In the genomic region with DNA sequence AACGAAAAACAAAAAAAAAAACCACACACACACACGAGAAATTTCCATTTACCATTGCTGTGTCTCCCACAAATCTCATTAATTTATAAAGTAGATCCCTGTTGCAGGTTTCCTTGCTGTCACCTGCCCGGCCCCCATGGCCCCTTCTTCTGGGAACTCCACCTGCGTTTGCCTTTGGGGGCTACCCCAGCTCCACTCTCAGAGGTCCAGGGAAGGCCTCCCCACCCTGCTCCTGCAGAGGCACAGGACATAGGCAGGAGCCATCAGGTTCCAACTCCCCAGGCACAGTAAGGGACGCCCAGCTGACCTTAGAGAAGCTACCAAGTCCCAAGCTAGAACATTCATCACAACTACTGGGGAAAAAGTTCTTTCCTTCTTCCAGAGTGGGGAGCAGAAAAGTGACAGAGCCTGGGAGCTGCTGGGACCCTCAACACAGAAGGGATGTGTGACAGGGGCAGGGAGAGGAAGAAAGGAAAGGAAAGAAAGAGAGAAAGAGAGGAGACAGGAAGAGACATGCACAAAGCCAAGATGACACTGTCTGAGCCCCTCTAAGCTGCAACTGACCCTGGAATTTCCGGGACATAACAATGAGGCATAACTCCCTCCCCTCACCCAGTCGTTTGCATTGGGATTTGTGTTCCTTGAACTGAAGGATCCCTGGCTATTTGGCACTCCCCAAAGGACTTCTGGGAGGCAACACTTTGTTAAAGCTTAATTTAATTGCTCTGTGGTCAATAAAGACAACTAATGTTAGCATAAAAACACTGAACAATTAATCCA, we compare ENCODE assay signal across 25 cellular contexts.
"Had no signal": no experiment of that assay in that cellular context is flagged by ENCODE, and none has a peak within 500 bp of the region (broad histone marks: within the 10 kb centered on the region; RNA-seq: fewer than 3 reads in every experiment).

No MANE protein-coding gene starts in this region.

- H3K36me3 ChIP-seq: esophagus squamous epithelium, heart right ventricle, lower lobe of right lung, neutrophil, pancreas, right atrium auricular region, suprapubic skin, vagina had no signal

- H3K4me3 ChIP-seq: coronary artery, esophagus squamous epithelium, heart right ventricle, lower lobe of right lung, pancreas, right atrium auricular region, smooth muscle cell, suprapubic skin, vagina had no signal

- H3K27ac ChIP-seq: coronary artery, esophagus squamous epithelium, heart right ventricle, lower lobe of right lung, neutrophil, pancreas, right atrium auricular region, suprapubic skin, vagina had no signal

- H3K9me3 ChIP-seq: esophagus squamous epithelium, lower lobe of right lung, neutrophil, pancreas, suprapubic skin, vagina had no signal

- H3K27me3 ChIP-seq: neutrophil, pancreas, right atrium auricular region, vagina had no signal

- H3K4me1 ChIP-seq: esophagus squamous epithelium, lower lobe of right lung, pancreas, right atrium auricular region, suprapubic skin, vagina had no signal

- DNase-seq: dermis blood vessel endothelial cell; effector memory CD4-positive, alpha-beta T cell; erythroblast; esophagus squamous epithelium; foreskin melanocyte; glutamatergic neuron; heart right ventricle; hippocampal formation; left ventricle myocardium superior; lower lobe of right lung; natural killer cell; pancreas; stimulated activated CD4-positive, alpha-beta T cell treated with anti-CD3 and anti-CD28 coated beads, Interleukin-12 subunit alpha, Interleukin-12 subunit beta, amount 100 ng/mL, for 4 hours; stimulated activated CD4-positive, alpha-beta T cell treated with anti-CD3 and anti-CD28 coated beads, Interleukin-1b, Interleukin-23, amount 100 ng/mL, for 48 hours; stimulated activated CD4-positive, alpha-beta T cell treated with anti-CD3 and anti-CD28 coated beads, Interleukin-4, amount 100 ng/mL, for 1 hour; stimulated activated CD8-positive, alpha-beta memory T cell treated with anti-CD3 and anti-CD28 coated beads, Interleukin-4, amount 100 ng/mL, for 48 hours; stimulated activated naive CD4-positive, alpha-beta T cell; stimulated activated naive CD8-positive, alpha-beta T cell treated with anti-CD3 and anti-CD28 coated beads, Interleukin-15, amount 100 ng/mL, for 72 hours; trophoblast cell had no signal
